Comparison of ENCODE assay signal across 12 cellular contexts in genomic region chr17:40862985-40863733, GRCh38. TPM values are rescaled to one million over a fixed set of nuclear protein-coding genes. Genes with fewer than 3 reads are reported as not detected.
A peak's percentile ranks its signal among the peaks of the same experiment; 100 is the strongest.
DNase-seq lines count a peak whose midpoint lies in the region; ATAC-seq and TF ChIP-seq lines count a peak whose summit lies in the region.
"Had no signal": no experiment of that assay in that cellular context is flagged by ENCODE, and none has a peak within 500 bp of the region (broad histone marks: within the 10 kb centered on the region; RNA-seq: fewer than 3 reads in every experiment).

No MANE protein-coding gene starts in this region.

- TF ChIP-seq CTCF in LNCaP clone FGC (IDR thresholded peaks at IDR 0.05; ENCODE audit: control insufficient read depth, extremely low read depth, insufficient read depth) (peak; percentile 38), endodermal cell (conservative IDR thresholded peaks at IDR 0.05) (peak; percentile 94), neural progenitor cell (IDR thresholded peaks at IDR 0.05) (peak; percentile 56), transverse colon (IDR thresholded peaks at IDR 0.05) (no peak)

- H3K4me3 ChIP-seq in LNCaP clone FGC (ENCODE audit: low read depth, low read length) (no peak overlapping the region), endodermal cell (ENCODE audit: low read length) (no peak overlapping the region), neural progenitor cell (no peak overlapping the region), transverse colon (no peak overlapping the region)

- H3K36me3 ChIP-seq in endodermal cell (ENCODE audit: control insufficient read depth, insufficient read depth, low read length): no peaks in the 10 kb centered on the region
- H3K36me3 ChIP-seq in neural progenitor cell: no peaks in the 10 kb centered on the region
- no peaks in the 10 kb centered on the region for H3K36me3 ChIP-seq in transverse colon

- H3F3A ChIP-seq in neural progenitor cell (ENCODE audit: low read depth): no peaks in the 10 kb centered on the region

- H3K27ac ChIP-seq in endodermal cell (ENCODE audit: low read depth, low read length) (no peak overlapping the region), neural progenitor cell (no peak overlapping the region), transverse colon (no peak overlapping the region)

- H3K4me3 Mint-ChIP-seq in endodermal cell: no peak overlapping the region
- no peak overlapping the region for H3K4me3 Mint-ChIP-seq in neural progenitor cell

- TF ChIP-seq POLR2A in transverse colon (IDR thresholded peaks at IDR 0.05): no peak

- H3K9me3 Mint-ChIP-seq in endodermal cell (peaks cover 6% of the 10 kb centered on the region), neural progenitor cell (no peaks in the 10 kb centered on the region)

- peak overlapping the region; percentile 58 for H3K27ac Mint-ChIP-seq in endodermal cell
- no peak overlapping the region for H3K27ac Mint-ChIP-seq in neural progenitor cell

- H3K4me1 Mint-ChIP-seq in endodermal cell (peaks cover 12% of the 10 kb centered on the region), neural progenitor cell (no peaks in the 10 kb centered on the region)

- in situ Hi-C loops in transverse colon (cut with MboI; ENCODE audit: low pct_ligation_motif_present in 1 of 4, low pct_unique_long_range_greater_than_20kb in 1 of 4, low sequenced_read_pairs in 3 of 4): no loop called here

- no peak for TF ChIP-seq EP300 in transverse colon (IDR thresholded peaks at IDR 0.05; ENCODE audit: low read depth)

- H3K9me3 ChIP-seq in endodermal cell (ENCODE audit: control insufficient read depth, low read length): no peaks in the 10 kb centered on the region
- H3K9me3 ChIP-seq in neural progenitor cell (ENCODE audit: low read depth): no peaks in the 10 kb centered on the region
- no peaks in the 10 kb centered on the region for H3K9me3 ChIP-seq in transverse colon

- no peak overlapping the region for H3K9ac ChIP-seq in endodermal cell (ENCODE audit: extremely low read depth, low read length, poor library complexity, severe bottlenecking)
- no peak overlapping the region for H3K9ac ChIP-seq in neural progenitor cell

- no peaks in the 10 kb centered on the region for H3K79me2 ChIP-seq in neural progenitor cell (ENCODE audit: low read depth)

- WGBS in endodermal cell (ENCODE audit: insufficient coverage in 1 of 2, insufficient read length in 1 of 2), 2 experiments: 88 to 96% methylated on average over 30 to 39 of the region's 39 CpGs
- WGBS in transverse colon (ENCODE audit: low coverage in 1 of 2), 2 donors: 80 to 85% methylated on average over 11 to 39 of the region's 39 CpGs

- H3K4me1 ChIP-seq in endodermal cell (ENCODE audit: control insufficient read depth, insufficient read depth, low read length): peaks cover 2% of the 10 kb centered on the region
- no peaks in the 10 kb centered on the region for H3K4me1 ChIP-seq in neural progenitor cell
- peaks cover 0 to 14% (median 3%) of the 10 kb centered on the region in 4 donors for H3K4me1 ChIP-seq in transverse colon

- no peaks in the 10 kb centered on the region for H3K36me3 Mint-ChIP-seq in endodermal cell (ENCODE audit: low read depth)
- H3K36me3 Mint-ChIP-seq in neural progenitor cell: no peaks in the 10 kb centered on the region

- intact Hi-C loops in transverse colon (cut with DNase I; ENCODE audit: low total_unique reads): no loop called here

- H3K27me3 ChIP-seq in endodermal cell (ENCODE audit: control insufficient read depth, insufficient read depth, low read length, poor library complexity, severe bottlenecking) (no peaks in the 10 kb centered on the region), neural progenitor cell (no peaks in the 10 kb centered on the region), transverse colon (peaks cover 6% of the 10 kb centered on the region)

- peaks cover 42% of the 10 kb centered on the region for H3K27me3 Mint-ChIP-seq in endodermal cell (ENCODE audit: insufficient read depth)
- H3K27me3 Mint-ChIP-seq in neural progenitor cell (ENCODE audit: insufficient read depth, low read depth): peaks cover 6% of the 10 kb centered on the region

- DNase-seq in NCI-H82 (lab: John Stamatoyannopoulos, UW) (peak; percentile 67), NCI-H82 treated with DMSO at 0.1 percent for 48 hours (lab: John Stamatoyannopoulos, UW; ENCODE audit: unreplicated experiment) (no peak), LNCaP clone FGC (ENCODE audit: low read depth) (no peak), endodermal cell (peak; percentile 99), neural progenitor cell (ENCODE audit: low spot score) (peak; percentile 65), transverse colon (no peak)
- DNase-seq: aorta, NCI-H2029 treated with DMSO at 0.1 percent for 48 hours had no signal

- H3K4me2 ChIP-seq in neural progenitor cell: no peak overlapping the region

- H2AFZ ChIP-seq in neural progenitor cell (replicated peaks): no peak overlapping the region

- ATAC-seq in GM21825 (IDR thresholded peaks at IDR 0.05; ENCODE audit: unreplicated experiment) (no peak), HG02938 (IDR thresholded peaks at IDR 0.05; ENCODE audit: unreplicated experiment) (no peak)

- no peaks in the 10 kb centered on the region for H4K20me1 ChIP-seq in neural progenitor cell (ENCODE audit: low read depth)

RNA-seq across cellular contexts. Expression of gene KRT12, which starts 3.9 kb away (rescaled TPM):
- total RNA-seq in endodermal cell: not detected
- polyA plus RNA-seq in endodermal cell (2013, experiment 1 of 2): not detected
- polyA plus RNA-seq in endodermal cell (2013, experiment 2 of 2): not detected
- total RNA-seq in neural progenitor cell (ENCODE audit: low replicate concordance): not detected in 2 replicates
- total RNA-seq in transverse colon: 10 to 100 TPM in 1 of 4 donors, 1 to 10 TPM in 1, under 1 TPM in 1, not detected in 1; 0.40 to 20.0 (median 3.8) TPM
- total RNA-seq: A673, aorta, skeletal muscle tissue had no signal

RNA-seq across cellular contexts. Expression of gene KRT20, which starts 21.9 kb away (rescaled TPM):
- total RNA-seq in endodermal cell (not detected), neural progenitor cell (ENCODE audit: low replicate concordance) (not detected in 2 replicates), transverse colon (100 to 1,000 TPM; 207 to 797 (median 735) TPM)
- polyA plus RNA-seq in endodermal cell (2013, experiment 1 of 2): not detected
- polyA plus RNA-seq in endodermal cell (2013, experiment 2 of 2): not detected
- total RNA-seq: A673, aorta, skeletal muscle tissue had no signal

RNA-seq across cellular contexts. Expression of gene KRT10, which starts 40.7 kb away (rescaled TPM):
- total RNA-seq in endodermal cell (10 to 100 TPM; 22.3 to 46.8 TPM), neural progenitor cell (ENCODE audit: low replicate concordance) (7.5 and 19.3 TPM in 2 replicates), transverse colon (10 to 100 TPM in 2 of 4 donors, 1 to 10 TPM in 1, not detected in 1; 2.2 to 12.7 (median 11.7) TPM)
- 85.2 TPM for polyA plus RNA-seq in endodermal cell (2013, experiment 1 of 2)
- 88.8 TPM for polyA plus RNA-seq in endodermal cell (2013, experiment 2 of 2)

Comparison
In these comparisons a context has a peak if more than half of its experiments do, and no peak if none do; other contexts are left out.
1. DNase-seq: peak in NCI-H82 (single experiment), endodermal cell (single experiment) and neural progenitor cell (single experiment); none in NCI-H82 treated with DMSO at 0.1 percent for 48 hours (single experiment), LNCaP clone FGC (single experiment) and transverse colon (single experiment).
2. CTCF ChIP-seq: peak in LNCaP clone FGC (single experiment), endodermal cell (single experiment) and neural progenitor cell (single experiment); none in transverse colon (0 of 5).
3. RNA of gene KRT20, which starts 21.9 kb away (total RNA-seq): 207 to 797 TPM in transverse colon; not detected in endodermal cell and not detected in neural progenitor cell; every median in the first group is over 100 times any median in the second.